In the genomic region with DNA sequence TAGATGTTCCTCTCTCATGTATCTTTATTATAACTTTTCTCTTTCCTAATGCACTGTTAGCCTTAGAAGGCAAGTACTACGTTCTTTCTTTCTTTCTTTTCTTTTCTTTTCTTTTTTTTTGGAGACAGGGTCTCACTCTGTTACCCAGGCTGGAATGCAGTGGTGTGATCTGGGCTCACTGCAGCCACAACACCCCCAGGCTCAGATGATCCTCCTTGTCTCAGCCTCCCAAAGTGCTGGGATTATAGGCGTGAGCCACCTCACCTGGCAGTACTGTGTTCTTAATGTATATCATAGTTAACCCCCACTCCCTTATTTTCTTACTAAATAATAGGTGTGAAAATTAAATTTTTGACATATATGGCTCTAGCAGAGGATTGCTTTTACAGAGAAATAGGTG, we compare ENCODE assay signal across 21 cellular contexts. TPM values are rescaled to one million over a fixed set of nuclear protein-coding genes. Genes with fewer than 3 reads are reported as not detected.
DNase-seq lines count a peak whose midpoint lies in the region; ATAC-seq and TF ChIP-seq lines count a peak whose summit lies in the region.
"Had no signal": no experiment of that assay in that cellular context is flagged by ENCODE, and none has a peak within 500 bp of the region (broad histone marks: within the 10 kb centered on the region; RNA-seq: fewer than 3 reads in every experiment).

No MANE protein-coding gene starts in this region.

- peak overlapping the region; percentile 1 to 48 (median 24) for H3K27ac Mint-ChIP-seq in CD4-positive, alpha-beta memory T cell
- peak overlapping the region; percentile 97 for H3K27ac Mint-ChIP-seq in progenitor cell of endocrine pancreas
- H3K27ac Mint-ChIP-seq: activated naive CD4-positive, alpha-beta T cell treated with anti-CD3 and anti-CD28 coated beads, Interleukin-2, amount 50 U/mL, for 72 hours had no signal

- ATAC-seq in GM19395 (IDR thresholded peaks at IDR 0.05; ENCODE audit: unreplicated experiment) = no peak
- ATAC-seq: activated naive CD4-positive, alpha-beta T cell treated with anti-CD3 and anti-CD28 coated beads, Interleukin-2, amount 50 U/mL, for 72 hours; right cardiac atrium had no signal

- no peak overlapping the region for H2AFZ ChIP-seq in PC-9

- H3K4me2 ChIP-seq in PC-9 = peak overlapping the region; percentile 74; the same call in 1 of the 2 replicates

- peaks cover 20 to 24% of the 10 kb centered on the region in 2 donors for H3K36me3 Mint-ChIP-seq in CD4-positive, alpha-beta memory T cell
- H3K36me3 Mint-ChIP-seq in progenitor cell of endocrine pancreas (ENCODE audit: insufficient read depth) = peaks cover 21% of the 10 kb centered on the region

- BruUV-seq in PC-9 (replicated peaks; lab: Mats Ljungman, UMichigan) = no TSS peak

- peaks cover 0 to 3% (median 0%) of the 10 kb centered on the region in 8 donors for H3K9me3 Mint-ChIP-seq in CD4-positive, alpha-beta memory T cell
- H3K9me3 Mint-ChIP-seq in progenitor cell of endocrine pancreas (ENCODE audit: low read depth) = peaks cover 4% of the 10 kb centered on the region

- POLR2A ChIA-PET in CD4-positive, alpha-beta memory T cell (lab: Charles Lee; ENCODE audit: partially characterized antibody) = no interaction called here
- POLR2A ChIA-PET in PC-9 (lab: Charles Lee; ENCODE audit: unreplicated experiment) = no interaction called here

- peaks cover 62 to 88% (median 75%) of the 10 kb centered on the region in 4 donors for H3K4me1 Mint-ChIP-seq in CD4-positive, alpha-beta memory T cell
- peaks cover 52% of the 10 kb centered on the region for H3K4me1 Mint-ChIP-seq in progenitor cell of endocrine pancreas (ENCODE audit: low read depth)

- peak overlapping the region in 1 of 8 donors; percentile 48 for H3K4me3 Mint-ChIP-seq in CD4-positive, alpha-beta memory T cell
- H3K4me3 Mint-ChIP-seq in progenitor cell of endocrine pancreas (ENCODE audit: low read depth) = no peak overlapping the region

- H3F3A ChIP-seq in PC-9 (ENCODE audit: insufficient read depth, low read depth) = peaks cover 50% of the 10 kb centered on the region

- H3K27me3 ChIP-seq in CD4-positive, alpha-beta memory T cell (ENCODE audit: insufficient read depth, low read length) = no peaks in the 10 kb centered on the region
- H3K27me3 ChIP-seq in PC-9 (ENCODE audit: insufficient read depth, low read depth) (no peaks in the 10 kb centered on the region), MG63 (no peaks in the 10 kb centered on the region)
- H3K27me3 ChIP-seq: esophagus squamous epithelium, SJSA1 had no signal

- H3K79me2 ChIP-seq in PC-9 (ENCODE audit: low read depth) = peaks cover 91% of the 10 kb centered on the region

- H3K36me3 ChIP-seq in CD4-positive, alpha-beta memory T cell (ENCODE audit: insufficient read depth, low read length) = no peaks in the 10 kb centered on the region
- H3K36me3 ChIP-seq in PC-9 (ENCODE audit: low read depth) = peaks cover 13% of the 10 kb centered on the region
- peaks cover 12% of the 10 kb centered on the region for H3K36me3 ChIP-seq in MG63

- no peaks in the 10 kb centered on the region for H4K20me1 ChIP-seq in PC-9 (ENCODE audit: insufficient read depth)

- no peaks in the 10 kb centered on the region for H3K9me3 ChIP-seq in CD4-positive, alpha-beta memory T cell (ENCODE audit: control insufficient read depth in 1 of 2, low read length in 2 of 2)
- H3K9me3 ChIP-seq in PC-9 (ENCODE audit: insufficient read depth, low read depth) (no peaks in the 10 kb centered on the region), MG63 (no peaks in the 10 kb centered on the region; the same call in 1 of the 2 replicates)
- H3K9me3 ChIP-seq: esophagus squamous epithelium, SJSA1 had no signal

- no peak overlapping the region for H3K27ac ChIP-seq in CD4-positive, alpha-beta memory T cell (ENCODE audit: low read depth, low read length)
- peak overlapping the region; percentile 87 for H3K27ac ChIP-seq in PC-9
- H3K27ac ChIP-seq in epithelial cell of prostate = peak overlapping the region; percentile 82

- no peak overlapping the region for H3K4me3 ChIP-seq in CD4-positive, alpha-beta memory T cell (ENCODE audit: low read length in 2 of 2)
- H3K4me3 ChIP-seq in PC-9 = no peak overlapping the region
- no peak overlapping the region for H3K4me3 ChIP-seq in MG63
- H3K4me3 ChIP-seq: esophagus squamous epithelium, SJSA1 had no signal

- no peak for TF ChIP-seq CTCF in PC-9 (conservative IDR thresholded peaks at IDR 0.05)
- no peak for TF ChIP-seq CTCF in progenitor cell of endocrine pancreas (IDR thresholded peaks at IDR 0.05; ENCODE audit: unreplicated experiment)

- intact Hi-C loops in CD4-positive, alpha-beta memory T cell (cut with micrococcal nuclease) = no loop called here
- intact Hi-C loops in PC-9 (cut with micrococcal nuclease; ENCODE audit: unreplicated experiment) = no loop called here

- H3K9me2 ChIP-seq in PC-9 (ENCODE audit: insufficient read depth) = no peaks in the 10 kb centered on the region

- no peaks in the 10 kb centered on the region for H3K27me3 Mint-ChIP-seq in CD4-positive, alpha-beta memory T cell
- no peaks in the 10 kb centered on the region for H3K27me3 Mint-ChIP-seq in progenitor cell of endocrine pancreas

- CTCF ChIA-PET in CD4-positive, alpha-beta memory T cell (lab: Charles Lee; ENCODE audit: partially characterized antibody) = no interaction called here
- CTCF ChIA-PET in PC-9 (lab: Charles Lee) = no interaction called here

- H3K4me1 ChIP-seq in CD4-positive, alpha-beta memory T cell (ENCODE audit: insufficient read depth, low read length) = peaks cover 71% of the 10 kb centered on the region
- H3K4me1 ChIP-seq in PC-9 (replicated peaks; ENCODE audit: insufficient read depth) = peaks cover 65% of the 10 kb centered on the region

- no peak for DNase-seq in CD4-positive, alpha-beta memory T cell
- DNase-seq in PC-9 (no peak), epithelial cell of prostate (ENCODE audit: low read depth, low spot score) (no peak), progenitor cell of endocrine pancreas (ENCODE audit: low spot score, unreplicated experiment) (no peak), MG63 (no peak), GDM1 (lab: John Stamatoyannopoulos, UW) (no peak), EL (no peak)
- DNase-seq: activated CD4-positive, alpha-beta T cell treated with anti-CD3 and anti-CD28 coated beads for 48 hours; activated CD8-positive, alpha-beta memory T cell treated with anti-CD3 and anti-CD28 coated beads, Interleukin-2, amount 50 U/mL, for 48 hours; esophagus squamous epithelium; GF-D8; head of caudate nucleus; NCI-H1092; NCI-H2107; NCI-H526; OCI-M1; right cardiac atrium; T1000 had no signal

RNA-seq across cellular contexts. Expression of a gene that starts 23.1 kb away (rescaled TPM):
- 100 to 1,000 TPM; 128 to 132 TPM for total RNA-seq in CD4-positive, alpha-beta memory T cell
- polyA plus RNA-seq in CD4-positive, alpha-beta memory T cell = 100 to 1,000 TPM in 1 of 2 donors, 10 to 100 TPM in 1; 86.1 to 121 TPM
- 113 and 164 TPM in 2 replicates for total RNA-seq in PC-9 (2021)
- 141 and 142 TPM in 2 replicates for total RNA-seq in progenitor cell of endocrine pancreas
- 52.8 and 81.8 TPM in 2 replicates for total RNA-seq in MG63 (2014; rRNA removed; shearing (Covaris generic); ENCODE audit: low replicate concordance)

RNA-seq across cellular contexts. Expression of a gene that starts 59.1 kb away (rescaled TPM):
- total RNA-seq in CD4-positive, alpha-beta memory T cell = under 1 TPM; 0.78 to 0.81 TPM
- not detected for polyA plus RNA-seq in CD4-positive, alpha-beta memory T cell
- total RNA-seq in PC-9 (2021) = 6.2 and 6.3 TPM in 2 replicates
- total RNA-seq in progenitor cell of endocrine pancreas = 9.5 and 13.8 TPM in 2 replicates
- total RNA-seq in MG63 (2014; rRNA removed; shearing (Covaris generic); ENCODE audit: low replicate concordance) = 0.07 TPM in 1 of 2 replicates, not detected in the other
